ENCODE assay signal across 19 cellular contexts in the genomic region with DNA sequence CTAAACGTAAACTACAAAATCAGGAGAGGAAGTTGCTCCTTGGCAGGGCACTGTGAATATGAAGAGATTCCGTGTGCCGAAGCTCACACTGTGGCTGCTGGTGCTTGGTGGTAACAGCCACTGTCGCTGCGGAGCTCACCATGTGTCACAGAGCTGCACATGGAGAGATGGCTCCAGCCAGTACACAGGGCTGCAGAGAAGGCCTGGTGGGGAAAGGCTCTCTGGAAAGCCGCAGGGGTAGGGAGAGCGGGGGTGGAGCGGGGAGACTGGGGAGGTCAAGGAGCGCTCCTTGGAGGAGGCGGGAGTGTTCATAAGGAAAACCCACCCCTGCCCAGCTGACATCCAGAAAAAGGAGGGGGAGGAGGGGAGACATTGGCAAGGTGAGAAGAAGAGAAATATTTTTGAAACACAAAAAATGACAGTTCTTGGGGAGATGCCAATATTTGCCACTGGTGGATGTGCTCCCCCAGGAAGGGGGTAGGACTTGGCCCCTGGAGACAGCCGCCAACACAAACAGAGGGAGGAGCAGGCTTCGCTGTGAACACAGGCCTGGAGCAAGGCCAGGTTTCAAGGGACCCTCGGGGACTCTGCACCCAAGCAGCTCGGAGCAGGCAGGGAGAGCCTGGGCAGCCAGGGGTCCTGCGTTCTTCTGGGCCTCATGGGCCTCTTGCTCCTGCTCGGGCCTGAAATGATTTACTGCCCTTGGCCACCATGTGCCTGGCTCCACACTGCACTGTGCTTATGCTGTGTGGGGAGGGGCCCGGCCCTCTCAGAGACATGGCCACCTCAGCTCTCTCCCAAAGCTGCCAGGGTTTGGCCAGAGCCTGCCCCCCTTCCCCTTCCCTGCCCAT.
DNase-seq lines count a peak whose midpoint lies in the region; ATAC-seq, FAIRE-seq and TF ChIP-seq lines count a peak whose summit lies in the region.
"Had no signal": no experiment of that assay in that cellular context is flagged by ENCODE, and none has a peak within 500 bp of the region (broad histone marks: within the 10 kb centered on the region; RNA-seq: fewer than 3 reads in every experiment).

No MANE protein-coding gene starts in this region.

- H3K4me1 Mint-ChIP-seq in GM23338 = peaks cover 7% of the 10 kb centered on the region; the same call in 2 of the 3 replicates
- H3K4me1 Mint-ChIP-seq in activated T-helper 2 cell treated with anti-CD3 and anti-CD28 coated beads, Interferon-gamma antibody, Interleukin-2, Interleukin-4, amounts not matched to agents 10 μg/mL and 5 μg/mL and 100 μg/mL, durations not matched to agents 14 hours and 24 hours and 36 hours (ENCODE audit: low read depth) = no peaks in the 10 kb centered on the region
- H3K4me1 Mint-ChIP-seq in naive thymus-derived CD8-positive, alpha-beta T cell = no peaks in the 10 kb centered on the region

- CTCF ChIA-PET in HEK293T (lab: Yijun Ruan, JAX) = interaction anchor here (0.6 kb wide), 1 partner anchor 333 kb away, joined by 3 read pairs; no protein-coding TSS in a partner anchor

- no peak for DNase-seq in GM23338 (ENCODE audit: low spot score)
- DNase-seq in NCI-H2081 (lab: John Stamatoyannopoulos, UW) = peak; percentile 70 to 81
- peak; percentile 47 for DNase-seq in coronary artery (ENCODE audit: low spot score)
- peak in 3 of 6 donors; percentile 37 to 64 (median 55) for DNase-seq in pancreas
- DNase-seq in activated T-helper 2 cell treated with anti-CD3 and anti-CD28 coated beads, Interferon-gamma antibody, Interleukin-2, Interleukin-4, amounts not matched to agents 10 μg/mL and 5 μg/mL and 100 μg/mL, durations not matched to agents 14 hours and 24 hours and 36 hours (ENCODE audit: low spot score) = no peak
- DNase-seq in HEK293T (ENCODE audit: extremely low spot score) = no peak
- no peak for DNase-seq in naive thymus-derived CD8-positive, alpha-beta T cell
- DNase-seq: activated CD4-positive, alpha-beta T cell treated with anti-CD3 and anti-CD28 coated beads, Interleukin-2, amount 50 U/mL, for 4 hours; activated naive CD4-positive, alpha-beta T cell treated with anti-CD3 and anti-CD28 coated beads, Interleukin-2, amount 50 U/mL, for 16 hours; activated T-cell treated with anti-CD3 and anti-CD28 coated beads, Interleukin-2, amount 50 U/mL, for 1 hour; cortex of kidney; EL; KBM-7; nucleus accumbens; right cardiac atrium; stimulated activated naive CD4-positive, alpha-beta T cell; T-helper 1 cell; trophoblast cell had no signal

- 62 to 63% methylated on average over 17 of the region's 17 CpGs for WGBS in pancreas, 2 donors

- no peaks in the 10 kb centered on the region for H3K36me3 Mint-ChIP-seq in GM23338 (ENCODE audit: low read depth)
- no peaks in the 10 kb centered on the region for H3K36me3 Mint-ChIP-seq in activated T-helper 2 cell treated with anti-CD3 and anti-CD28 coated beads, Interferon-gamma antibody, Interleukin-2, Interleukin-4, amounts not matched to agents 10 μg/mL and 5 μg/mL and 100 μg/mL, durations not matched to agents 14 hours and 24 hours and 36 hours (ENCODE audit: low read depth)
- peaks cover 0 to 2% (median 0%) of the 10 kb centered on the region in 3 donors for H3K36me3 Mint-ChIP-seq in naive thymus-derived CD8-positive, alpha-beta T cell

- H2AFZ ChIP-seq in GM23338 = peak overlapping the region; percentile 59

- H3K27ac ChIP-seq in GM23338 (ENCODE audit: low read depth) (no peak overlapping the region), coronary artery (no peak overlapping the region), pancreas (peak overlapping the region in 3 of 4 donors; percentile 23 to 38 (median 35))

- intact Hi-C loops in pancreas (cut with DNase I) = no loop called here
- intact Hi-C loops in activated T-helper 2 cell treated with anti-CD3 and anti-CD28 coated beads, Interferon-gamma antibody, Interleukin-2, Interleukin-4, amounts not matched to agents 10 μg/mL and 5 μg/mL and 100 μg/mL, durations not matched to agents 14 hours and 24 hours and 36 hours (cut with micrococcal nuclease) = no loop called here

- H3K4me1 ChIP-seq in GM23338 (ENCODE audit: insufficient read depth) (no peaks in the 10 kb centered on the region), pancreas (no peaks in the 10 kb centered on the region)

- no peak for TF ChIP-seq CTCF in GM23338 (conservative IDR thresholded peaks at IDR 0.05; ENCODE audit: low read depth in 2 of 2)
- TF ChIP-seq CTCF in coronary artery (IDR thresholded peaks at IDR 0.05) = no peak
- no peak for TF ChIP-seq CTCF in pancreas (IDR thresholded peaks at IDR 0.05)

- no peaks in the 10 kb centered on the region for H3K9me3 ChIP-seq in pancreas

- no peaks in the 10 kb centered on the region for H3F3A ChIP-seq in GM23338 (replicated peaks; ENCODE audit: low read depth)

- H3K79me2 ChIP-seq in GM23338 (replicated peaks; ENCODE audit: insufficient read depth) = no peaks in the 10 kb centered on the region

- H3K4me3 ChIP-seq in GM23338 (no peak overlapping the region), coronary artery (no peak overlapping the region), pancreas (no peak overlapping the region)

- H3K27ac Mint-ChIP-seq in GM23338 = no peak overlapping the region
- no peak overlapping the region for H3K27ac Mint-ChIP-seq in activated T-helper 2 cell treated with anti-CD3 and anti-CD28 coated beads, Interferon-gamma antibody, Interleukin-2, Interleukin-4, amounts not matched to agents 10 μg/mL and 5 μg/mL and 100 μg/mL, durations not matched to agents 14 hours and 24 hours and 36 hours
- no peak overlapping the region for H3K27ac Mint-ChIP-seq in naive thymus-derived CD8-positive, alpha-beta T cell

- no peaks in the 10 kb centered on the region for H4K20me1 ChIP-seq in GM23338 (replicated peaks; ENCODE audit: insufficient read depth)

- H3K4me3 Mint-ChIP-seq in GM23338 = no peak overlapping the region
- H3K4me3 Mint-ChIP-seq in activated T-helper 2 cell treated with anti-CD3 and anti-CD28 coated beads, Interferon-gamma antibody, Interleukin-2, Interleukin-4, amounts not matched to agents 10 μg/mL and 5 μg/mL and 100 μg/mL, durations not matched to agents 14 hours and 24 hours and 36 hours (ENCODE audit: low read depth) = no peak overlapping the region
- no peak overlapping the region for H3K4me3 Mint-ChIP-seq in naive thymus-derived CD8-positive, alpha-beta T cell

- POLR2A ChIA-PET in HEK293T (lab: Yijun Ruan, JAX) = no interaction called here
- POLR2A ChIA-PET in naive thymus-derived CD8-positive, alpha-beta T cell (lab: Charles Lee) = no interaction called here

- peaks cover 1% of the 10 kb centered on the region for H3K27me3 Mint-ChIP-seq in GM23338 (ENCODE audit: insufficient read depth, low read depth, poor library complexity)
- no peaks in the 10 kb centered on the region for H3K27me3 Mint-ChIP-seq in activated T-helper 2 cell treated with anti-CD3 and anti-CD28 coated beads, Interferon-gamma antibody, Interleukin-2, Interleukin-4, amounts not matched to agents 10 μg/mL and 5 μg/mL and 100 μg/mL, durations not matched to agents 14 hours and 24 hours and 36 hours (ENCODE audit: low read depth)
- peaks cover 0 to 8% (median 5%) of the 10 kb centered on the region in 5 donors for H3K27me3 Mint-ChIP-seq in naive thymus-derived CD8-positive, alpha-beta T cell

- H3K4me2 ChIP-seq in GM23338 = no peak overlapping the region

- ATAC-seq in GM23338 = peak; percentile 60
- peak; percentile 40 to 74 (median 58) for ATAC-seq in pancreas
- ATAC-seq in naive thymus-derived CD8-positive, alpha-beta T cell = no peak

- no peaks in the 10 kb centered on the region for H3K9me3 Mint-ChIP-seq in GM23338
- no peaks in the 10 kb centered on the region for H3K9me3 Mint-ChIP-seq in activated T-helper 2 cell treated with anti-CD3 and anti-CD28 coated beads, Interferon-gamma antibody, Interleukin-2, Interleukin-4, amounts not matched to agents 10 μg/mL and 5 μg/mL and 100 μg/mL, durations not matched to agents 14 hours and 24 hours and 36 hours
- H3K9me3 Mint-ChIP-seq in naive thymus-derived CD8-positive, alpha-beta T cell = no peaks in the 10 kb centered on the region

- no peak for FAIRE-seq in pancreas (lab: Jason Lieb, UNC)
- FAIRE-seq: GM18507 had no signal

- H3K36me3 ChIP-seq in GM23338 (ENCODE audit: insufficient read depth) (no peaks in the 10 kb centered on the region), pancreas (no peaks in the 10 kb centered on the region)

- no peaks in the 10 kb centered on the region for H3K27me3 ChIP-seq in GM23338 (ENCODE audit: insufficient read depth)
- H3K27me3 ChIP-seq in pancreas = no peaks in the 10 kb centered on the region

- H3K9me2 ChIP-seq in GM23338 (ENCODE audit: insufficient read depth) = no peaks in the 10 kb centered on the region

TF ChIP-seq in GM23338, 12 proteins besides CTCF, POLR2A, EP300 and RAD21 (continues in another document):
- TF ChIP-seq EZH2 (IDR thresholded peaks at IDR 0.05; ENCODE audit: low read depth, unreplicated experiment) = no peak

TF ChIP-seq in HEK293T, 16 proteins besides CTCF, POLR2A, EP300 and RAD21:
- no peak for TF ChIP-seq ZNF384 (IDR thresholded peaks at IDR 0.05)
- no peak for TF ChIP-seq NFRKB (IDR thresholded peaks at IDR 0.05)
- TF ChIP-seq FOXK2 (IDR thresholded peaks at IDR 0.05) = no peak
- no peak for TF ChIP-seq HDGF (IDR thresholded peaks at IDR 0.05; ENCODE audit: borderline replicate concordance)
- no peak for TF ChIP-seq FOXM1 (IDR thresholded peaks at IDR 0.05; ENCODE audit: borderline replicate concordance)
- TF ChIP-seq, protein P1, sequence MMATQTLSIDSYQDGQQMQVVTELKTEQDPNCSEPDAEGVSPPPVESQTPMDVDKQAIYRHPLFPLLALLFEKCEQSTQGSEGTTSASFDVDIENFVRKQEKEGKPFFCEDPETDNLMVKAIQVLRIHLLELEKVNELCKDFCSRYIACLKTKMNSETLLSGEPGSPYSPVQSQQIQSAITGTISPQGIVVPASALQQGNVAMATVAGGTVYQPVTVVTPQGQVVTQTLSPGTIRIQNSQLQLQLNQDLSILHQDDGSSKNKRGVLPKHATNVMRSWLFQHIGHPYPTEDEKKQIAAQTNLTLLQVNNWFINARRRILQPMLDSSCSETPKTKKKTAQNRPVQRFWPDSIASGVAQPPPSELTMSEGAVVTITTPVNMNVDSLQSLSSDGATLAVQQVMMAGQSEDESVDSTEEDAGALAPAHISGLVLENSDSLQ (IDR thresholded peaks at IDR 0.05) = no peak
- TF ChIP-seq L3MBTL2 (conservative IDR thresholded peaks at IDR 0.05) = no peak
- no peak for TF ChIP-seq LEF1 (IDR thresholded peaks at IDR 0.05; ENCODE audit: borderline replicate concordance)
- TF ChIP-seq CTBP1 (IDR thresholded peaks at IDR 0.05; ENCODE audit: borderline replicate concordance) = no peak
- no peak for TF ChIP-seq BHLHE40 (IDR thresholded peaks at IDR 0.05; ENCODE audit: borderline replicate concordance)
- TF ChIP-seq FOXA1 (IDR thresholded peaks at IDR 0.05) = no peak
- TF ChIP-seq SUZ12 (IDR thresholded peaks at IDR 0.05) = no peak
- no peak for TF ChIP-seq ELF4 (IDR thresholded peaks at IDR 0.05)
- no peak for TF ChIP-seq SP1 (IDR thresholded peaks at IDR 0.05)
- TF ChIP-seq TARDBP (IDR thresholded peaks at IDR 0.05) = no peak
- TF ChIP-seq ARNT (IDR thresholded peaks at IDR 0.05) = no peak

Comparison
In these comparisons a context has a peak if more than half of its experiments do, and no peak if none do; other contexts are left out.
1. ATAC-seq: peak in GM23338 (single experiment) and pancreas (4 of 4); none in naive thymus-derived CD8-positive, alpha-beta T cell (0 of 2).
2. DNase-seq: peak in NCI-H2081 (2 of 2) and coronary artery (single experiment); none in GM23338 (single experiment), activated T-helper 2 cell treated with anti-CD3 and anti-CD28 coated beads, Interferon-gamma antibody, Interleukin-2, Interleukin-4, amounts not matched to agents 10 μg/mL and 5 μg/mL and 100 μg/mL, durations not matched to agents 14 hours and 24 hours and 36 hours (single experiment), HEK293T (single experiment) and naive thymus-derived CD8-positive, alpha-beta T cell (0 of 10).
3. H3K27ac ChIP-seq: peak in pancreas (3 of 4); none in GM23338 (single experiment) and coronary artery (0 of 2).